1 cellular context compared by ENCODE assay signal in the genomic region with DNA sequence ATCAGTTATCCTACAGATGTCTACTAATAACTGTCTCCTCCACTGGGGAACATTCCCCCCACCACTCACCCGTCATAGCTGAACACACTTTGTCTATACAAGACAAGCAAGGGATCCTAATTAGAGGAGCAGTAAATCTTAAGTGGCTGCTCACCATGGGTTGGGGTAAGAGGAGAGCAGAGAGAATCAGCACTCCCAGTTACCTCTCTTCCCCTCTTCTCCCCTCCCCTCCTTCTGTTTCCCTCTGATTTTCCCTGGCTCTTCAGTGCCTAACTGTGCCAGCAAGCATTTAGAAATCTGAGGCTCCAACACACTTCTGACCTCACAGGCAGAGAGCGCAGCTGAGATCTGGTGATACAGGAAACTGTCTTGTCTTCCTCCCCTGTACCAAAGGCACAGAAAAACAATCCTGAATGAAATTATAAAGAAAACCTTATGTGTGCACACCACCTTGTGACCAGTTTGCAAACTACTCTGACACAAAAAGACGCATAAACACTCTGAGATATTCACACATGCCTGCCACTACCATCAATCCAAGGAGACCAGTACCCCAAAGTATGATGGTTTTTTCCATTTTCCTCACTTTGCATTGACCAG.
TF ChIP-seq lines count a peak whose summit lies in the region.

No MANE protein-coding gene starts in this region.

TF ChIP-seq in HCT116, 20 proteins besides CTCF, POLR2A, EP300 and RAD21 (continued from another document):
- TF ChIP-seq, protein P1, sequence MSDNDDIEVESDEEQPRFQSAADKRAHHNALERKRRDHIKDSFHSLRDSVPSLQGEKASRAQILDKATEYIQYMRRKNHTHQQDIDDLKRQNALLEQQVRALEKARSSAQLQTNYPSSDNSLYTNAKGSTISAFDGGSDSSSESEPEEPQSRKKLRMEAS (IDR thresholded peaks at IDR 0.05), result no peak
- no peak for TF ChIP-seq SRF (IDR thresholded peaks at IDR 0.05; ENCODE audit: low read depth)
- TF ChIP-seq SP1 (IDR thresholded peaks at IDR 0.05; ENCODE audit: low read depth), result no peak
- TF ChIP-seq JUND (IDR thresholded peaks at IDR 0.05), result no peak
- no peak for TF ChIP-seq TCF7L2 (IDR thresholded peaks at IDR 0.05; ENCODE audit: borderline replicate concordance, extremely low read depth, insufficient read depth, insufficient read length)
- no peak for TF ChIP-seq EZH2phosphoT487 (IDR thresholded peaks at IDR 0.05; ENCODE audit: borderline replicate concordance)
- TF ChIP-seq, protein P2, sequence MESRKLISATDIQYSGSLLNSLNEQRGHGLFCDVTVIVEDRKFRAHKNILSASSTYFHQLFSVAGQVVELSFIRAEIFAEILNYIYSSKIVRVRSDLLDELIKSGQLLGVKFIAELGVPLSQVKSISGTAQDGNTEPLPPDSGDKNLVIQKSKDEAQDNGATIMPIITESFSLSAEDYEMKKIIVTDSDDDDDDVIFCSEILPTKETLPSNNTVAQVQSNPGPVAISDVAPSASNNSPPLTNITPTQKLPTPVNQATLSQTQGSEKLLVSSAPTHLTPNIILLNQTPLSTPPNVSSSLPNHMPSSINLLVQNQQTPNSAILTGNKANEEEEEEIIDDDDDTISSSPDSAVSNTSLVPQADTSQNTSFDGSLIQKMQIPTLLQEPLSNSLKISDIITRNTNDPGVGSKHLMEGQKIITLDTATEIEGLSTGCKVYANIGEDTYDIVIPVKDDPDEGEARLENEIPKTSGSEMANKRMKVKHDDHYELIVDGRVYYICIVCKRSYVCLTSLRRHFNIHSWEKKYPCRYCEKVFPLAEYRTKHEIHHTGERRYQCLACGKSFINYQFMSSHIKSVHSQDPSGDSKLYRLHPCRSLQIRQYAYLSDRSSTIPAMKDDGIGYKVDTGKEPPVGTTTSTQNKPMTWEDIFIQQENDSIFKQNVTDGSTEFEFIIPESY (IDR thresholded peaks at IDR 0.05; ENCODE audit: extremely low read depth, insufficient replicate concordance, low read length), result no peak
TF ChIP-seq in HCT116: peak in this region for 0.
